ENCODE assay signal across 9 cellular contexts in the genomic region with DNA sequence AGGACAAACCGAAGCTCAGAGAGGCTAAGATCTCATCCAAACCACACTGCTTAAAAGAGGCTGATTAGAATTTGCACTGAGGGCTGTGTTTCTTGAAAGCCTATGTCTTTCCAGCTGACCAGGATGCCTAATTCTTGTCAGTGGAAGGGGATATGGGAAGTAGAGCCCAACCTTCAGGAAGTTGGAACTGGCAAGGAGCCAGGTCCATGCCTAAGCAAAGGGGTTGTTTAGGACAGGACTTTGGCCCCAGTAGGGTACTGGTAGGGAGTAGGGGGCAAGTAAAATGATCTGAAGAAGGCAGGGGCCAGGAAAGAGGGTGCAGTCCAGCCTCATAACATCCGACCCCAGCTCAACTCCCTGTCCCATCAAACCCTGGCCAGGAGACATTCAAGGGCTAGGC.
"Had no signal": no experiment of that assay in that cellular context is flagged by ENCODE, and none has a peak within 500 bp of the region (broad histone marks: within the 10 kb centered on the region; RNA-seq: fewer than 3 reads in every experiment).

No MANE protein-coding gene starts in this region.

- H3K4me3 Mint-ChIP-seq: IgD-negative memory B cell had no signal

- H2AFZ ChIP-seq: GM23248 had no signal

- DNase-seq: GM23248, GOT3, H7, KG1 had no signal

- FAIRE-seq: HepG2 had no signal

- H3K36me3 ChIP-seq: HAP-1 had no signal

- H3K9me3 ChIP-seq: HAP-1 had no signal

- H3K27ac Mint-ChIP-seq: IgD-negative memory B cell had no signal

- H3K27ac ChIP-seq: GM23248, HL-60 had no signal

- H3K9ac ChIP-seq: GM23248 had no signal

- H3K4me1 ChIP-seq: HAP-1 had no signal

- H3K27me3 Mint-ChIP-seq: IgD-negative memory B cell had no signal

- H3K4me3 ChIP-seq: GM23248, HAP-1 had no signal

- ATAC-seq: HCT116, HepG2 had no signal
